ENCODE assay signal across 10 cellular contexts in genomic region chr12:94173660-94174265, GRCh38. TPM values are rescaled to one million over a fixed set of nuclear protein-coding genes. Genes with fewer than 3 reads are reported as not detected.
DNase-seq lines count a peak whose midpoint lies in the region; ATAC-seq and TF ChIP-seq lines count a peak whose summit lies in the region.
"Had no signal": no experiment of that assay in that cellular context is flagged by ENCODE, and none has a peak within 500 bp of the region (broad histone marks: within the 10 kb centered on the region; RNA-seq: fewer than 3 reads in every experiment).

No MANE protein-coding gene starts in this region.

- H3K27ac ChIP-seq in BLaER1 (peak overlapping the region; percentile 62), adrenal gland (peak overlapping the region in 3 of 5 donors; percentile 7 to 57 (median 53)), ovary (no peak overlapping the region)
- H3K27ac ChIP-seq: testis had no signal

- H3K4me3 ChIP-seq in BLaER1, result peak overlapping the region; percentile 41
- no peak overlapping the region for H3K4me3 ChIP-seq in adrenal gland
- no peak overlapping the region for H3K4me3 ChIP-seq in ovary
- H3K4me3 ChIP-seq: testis had no signal

- peaks cover 12% of the 10 kb centered on the region for H3K27me3 Mint-ChIP-seq in type B pancreatic cell
- H3K27me3 Mint-ChIP-seq: T-cell had no signal

- no peak overlapping the region for H3K4me3 Mint-ChIP-seq in type B pancreatic cell

- TF ChIP-seq POLR2A in adrenal gland (IDR thresholded peaks at IDR 0.05), result no peak
- TF ChIP-seq POLR2A in ovary (IDR thresholded peaks at IDR 0.05), result no peak

- H3K4me1 ChIP-seq in BLaER1, result peaks cover 73% of the 10 kb centered on the region
- H3K4me1 ChIP-seq in adrenal gland (replicated peaks in 1 of 2), result peaks cover 0 to 4% of the 10 kb centered on the region in 2 donors
- no peaks in the 10 kb centered on the region for H3K4me1 ChIP-seq in ovary (ENCODE audit: insufficient read depth)
- H3K4me1 ChIP-seq: testis had no signal

- peaks cover 5% of the 10 kb centered on the region for H3K9me3 Mint-ChIP-seq in type B pancreatic cell

- H3K36me3 Mint-ChIP-seq in type B pancreatic cell, result peaks cover 5% of the 10 kb centered on the region

- H3K4me1 Mint-ChIP-seq in type B pancreatic cell (ENCODE audit: unreplicated experiment), result peaks cover 6% of the 10 kb centered on the region

- H3K27me3 ChIP-seq in BLaER1 (no peaks in the 10 kb centered on the region), adrenal gland (no peaks in the 10 kb centered on the region), ovary (no peaks in the 10 kb centered on the region)
- H3K27me3 ChIP-seq: testis had no signal

- TF ChIP-seq CTCF in adrenal gland (IDR thresholded peaks at IDR 0.05) (no peak), ovary (IDR thresholded peaks at IDR 0.05) (no peak), type B pancreatic cell (conservative IDR thresholded peaks at IDR 0.05) (no peak)

- ATAC-seq in GM19025 (IDR thresholded peaks at IDR 0.05; ENCODE audit: low read depth, unreplicated experiment) (peak; percentile 50), HG03060 (IDR thresholded peaks at IDR 0.05; ENCODE audit: low read depth, unreplicated experiment) (peak; percentile 41), HG03097 (IDR thresholded peaks at IDR 0.05; ENCODE audit: low FRiP score, unreplicated experiment) (no peak)

- no peaks in the 10 kb centered on the region for H4K20me1 ChIP-seq in BLaER1

- H3K36me3 ChIP-seq in BLaER1 (no peaks in the 10 kb centered on the region), adrenal gland (replicated peaks in 1 of 2) (no peaks in the 10 kb centered on the region), ovary (no peaks in the 10 kb centered on the region)

- DNase-seq in adrenal gland (no peak), ovary (no peak), SW480 (ENCODE audit: low spot score) (no peak), type B pancreatic cell (ENCODE audit: extremely low spot score, unreplicated experiment) (no peak)
- DNase-seq: testis had no signal

- H3K4me2 ChIP-seq in BLaER1, result peak overlapping the region; percentile 88

- no peak overlapping the region for H3K27ac Mint-ChIP-seq in type B pancreatic cell

- TF ChIP-seq EP300 in ovary (IDR thresholded peaks at IDR 0.05), result no peak

- H3K9ac ChIP-seq in BLaER1, result peak overlapping the region; percentile 31; the same call in 1 of the 2 replicates

- intact Hi-C loops in adrenal gland (cut with DNase I), result no loop called here
- intact Hi-C loops in ovary (cut with DNase I), result no loop called here

- H3K9me3 ChIP-seq in BLaER1 (peaks cover 8% of the 10 kb centered on the region), adrenal gland (replicated peaks in 1 of 3) (no peaks in the 10 kb centered on the region), ovary (no peaks in the 10 kb centered on the region)
- H3K9me3 ChIP-seq: testis had no signal

- 70 to 84% (median 80%) methylated on average over 7 of the region's 7 CpGs for WGBS in adrenal gland, 4 donors
- WGBS in ovary, 3 donors, result 88 to 90% (median 90%) methylated on average over 7 of the region's 7 CpGs

RNA-seq across cellular contexts. Expression of gene PLXNC1, which starts 25.4 kb away (rescaled TPM):
- total RNA-seq in adrenal gland (10 to 100 TPM; 10.5 to 23.4 (median 13.2) TPM), ovary (10 to 100 TPM in 6 of 7 donors, 1 to 10 TPM in 1; 9.8 to 33.7 (median 19.5) TPM), type B pancreatic cell (ENCODE audit: low replicate concordance) (7.1 and 8.3 TPM in 2 replicates)
- polyA plus RNA-seq in adrenal gland (10 to 100 TPM in 1 of 3 donors, 1 to 10 TPM in 2; 2.5 to 16.9 (median 4.3) TPM), ovary (10 to 100 TPM in 1 of 2 donors, 1 to 10 TPM in 1; 8.2 to 13.9 TPM)

Comparison
In these comparisons a context has a peak if more than half of its experiments do, and no peak if none do; other contexts are left out.
1. H3K27ac ChIP-seq: peak in BLaER1 (single experiment) and adrenal gland (3 of 5); none in ovary (0 of 2).